ENCODE assay signal across 9 cellular contexts in the genomic region with DNA sequence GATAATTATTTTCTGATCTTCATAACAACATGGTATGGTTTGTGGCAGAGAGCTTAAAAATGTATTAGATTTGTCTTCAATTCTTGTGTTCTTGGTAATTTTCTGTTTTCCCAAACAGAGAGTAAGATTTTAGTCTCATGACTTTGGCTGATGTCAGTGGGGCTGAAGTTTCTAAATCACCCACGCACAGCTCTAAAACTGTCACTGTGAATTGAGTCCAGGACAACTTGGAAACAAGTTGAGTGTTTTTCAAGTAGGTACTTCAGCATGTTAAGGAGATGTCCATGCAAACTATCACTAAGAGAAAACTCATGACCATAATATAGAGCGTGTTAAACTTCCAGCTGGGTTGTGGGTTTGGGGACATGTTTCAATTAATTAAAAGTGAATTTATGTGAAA.
DNase-seq lines count a peak whose midpoint lies in the region; ATAC-seq and TF ChIP-seq lines count a peak whose summit lies in the region.
"Had no signal": no experiment of that assay in that cellular context is flagged by ENCODE, and none has a peak within 500 bp of the region (broad histone marks: within the 10 kb centered on the region; RNA-seq: fewer than 3 reads in every experiment).

No MANE protein-coding gene starts in this region.

- no peaks in the 10 kb centered on the region for H3K9me3 Mint-ChIP-seq in activated naive CD4-positive, alpha-beta T cell treated with anti-CD3 and anti-CD28 coated beads, Interleukin-2, amount 10 ng/mL, durations not matched to agents 7 days and 5 days
- no peaks in the 10 kb centered on the region for H3K9me3 Mint-ChIP-seq in chondrocyte (ENCODE audit: low read depth)
- H3K9me3 Mint-ChIP-seq in naive thymus-derived CD8-positive, alpha-beta T cell: no peaks in the 10 kb centered on the region

- intact Hi-C loops in posterior cingulate gyrus (cut with DNase I): no loop called here

- POLR2A ChIA-PET in naive thymus-derived CD8-positive, alpha-beta T cell (lab: Charles Lee): interaction anchor here (1.0 to 8.4 kb wide), 2 partner anchors 13 to 17 kb away, joined by 3 to 54 read pairs; no protein-coding TSS in a partner anchor

- CTCF ChIA-PET in activated naive CD4-positive, alpha-beta T cell treated with anti-CD3 and anti-CD28 coated beads, Interleukin-2, amount 10 ng/mL, durations not matched to agents 7 days and 5 days (lab: Charles Lee): interaction anchor here (1.4 to 4.0 kb wide), 2 partner anchors 12 to 14 kb away, joined by 5 to 21 read pairs; no protein-coding TSS in a partner anchor

- H3K27me3 Mint-ChIP-seq in activated naive CD4-positive, alpha-beta T cell treated with anti-CD3 and anti-CD28 coated beads, Interleukin-2, amount 10 ng/mL, durations not matched to agents 7 days and 5 days: no peaks in the 10 kb centered on the region
- no peaks in the 10 kb centered on the region for H3K27me3 Mint-ChIP-seq in chondrocyte (ENCODE audit: low read depth)
- no peaks in the 10 kb centered on the region for H3K27me3 Mint-ChIP-seq in naive thymus-derived CD8-positive, alpha-beta T cell

- no peaks in the 10 kb centered on the region for H3K4me1 ChIP-seq in urinary bladder (ENCODE audit: insufficient read depth)

- 52% methylated on average over 2 of the region's 2 CpGs for WGBS in urinary bladder

- H3K27ac ChIP-seq in urinary bladder (ENCODE audit: low read depth): peak overlapping the region; percentile 45

- TF ChIP-seq CTCF in chondrocyte (IDR thresholded peaks at IDR 0.05): no peak

- no peak for ATAC-seq in naive thymus-derived CD8-positive, alpha-beta T cell
- no peak for ATAC-seq in GM19395 (IDR thresholded peaks at IDR 0.05; ENCODE audit: unreplicated experiment)

- H3K4me1 Mint-ChIP-seq in activated naive CD4-positive, alpha-beta T cell treated with anti-CD3 and anti-CD28 coated beads, Interleukin-2, amount 10 ng/mL, durations not matched to agents 7 days and 5 days: peaks cover 82% of the 10 kb centered on the region
- peaks cover 66% of the 10 kb centered on the region for H3K4me1 Mint-ChIP-seq in chondrocyte (ENCODE audit: low read depth)
- H3K4me1 Mint-ChIP-seq in naive thymus-derived CD8-positive, alpha-beta T cell: peaks cover 36 to 91% (median 80%) of the 10 kb centered on the region in 4 donors

- peaks cover 43% of the 10 kb centered on the region for H3K36me3 Mint-ChIP-seq in activated naive CD4-positive, alpha-beta T cell treated with anti-CD3 and anti-CD28 coated beads, Interleukin-2, amount 10 ng/mL, durations not matched to agents 7 days and 5 days
- H3K36me3 Mint-ChIP-seq in chondrocyte (ENCODE audit: low read depth): peaks cover 10% of the 10 kb centered on the region
- peaks cover 0 to 50% (median 12%) of the 10 kb centered on the region in 3 donors for H3K36me3 Mint-ChIP-seq in naive thymus-derived CD8-positive, alpha-beta T cell

- peak overlapping the region; percentile 88 for H3K27ac Mint-ChIP-seq in activated naive CD4-positive, alpha-beta T cell treated with anti-CD3 and anti-CD28 coated beads, Interleukin-2, amount 10 ng/mL, durations not matched to agents 7 days and 5 days
- peak overlapping the region; percentile 69 for H3K27ac Mint-ChIP-seq in chondrocyte (ENCODE audit: unreplicated experiment)
- H3K27ac Mint-ChIP-seq in naive thymus-derived CD8-positive, alpha-beta T cell: peak overlapping the region; percentile 80 to 100 (median 88)

- no peak for DNase-seq in activated naive CD4-positive, alpha-beta T cell treated with anti-CD3 and anti-CD28 coated beads, Interleukin-2, amount 10 ng/mL, durations not matched to agents 7 days and 5 days
- no peak for DNase-seq in activated naive CD4-positive, alpha-beta T cell treated with Interleukin-2 at 50 U/mL for 16 hours
- no peak for DNase-seq in chondrocyte (ENCODE audit: low spot score)
- DNase-seq in naive thymus-derived CD8-positive, alpha-beta T cell: no peak
- DNase-seq in OCI-M2 (lab: John Stamatoyannopoulos, UW; ENCODE audit: unreplicated experiment): no peak
- no peak for DNase-seq in posterior cingulate gyrus

- no peaks in the 10 kb centered on the region for H3K36me3 ChIP-seq in urinary bladder (ENCODE audit: insufficient read depth)

- no peak overlapping the region for H3K4me3 Mint-ChIP-seq in activated naive CD4-positive, alpha-beta T cell treated with anti-CD3 and anti-CD28 coated beads, Interleukin-2, amount 10 ng/mL, durations not matched to agents 7 days and 5 days
- H3K4me3 Mint-ChIP-seq in chondrocyte (ENCODE audit: unreplicated experiment): no peak overlapping the region
- peak overlapping the region in 9 of 10 donors; percentile 4 to 75 (median 67) for H3K4me3 Mint-ChIP-seq in naive thymus-derived CD8-positive, alpha-beta T cell

- H3K4me3 ChIP-seq in urinary bladder (ENCODE audit: low read depth, low read length): no peak overlapping the region
- H3K4me3 ChIP-seq: BLaER1 treated with 17β-estradiol and CSF1 and Interleukin-3, amounts not matched to agents 10 nM and 100 nM had no signal

Comparison
In these comparisons a context has a peak if more than half of its experiments do, and no peak if none do; other contexts are left out.
1. H3K4me3 Mint-ChIP-seq: peak in naive thymus-derived CD8-positive, alpha-beta T cell (9 of 10); none in activated naive CD4-positive, alpha-beta T cell treated with anti-CD3 and anti-CD28 coated beads, Interleukin-2, amount 10 ng/mL, durations not matched to agents 7 days and 5 days (single experiment) and chondrocyte (single experiment).
2. Peak in every context shown above with its lines, with median percentiles within 50 percentile points of each other: H3K27ac Mint-ChIP-seq.